ENCODE assay signal across 16 cellular contexts in the genomic region with DNA sequence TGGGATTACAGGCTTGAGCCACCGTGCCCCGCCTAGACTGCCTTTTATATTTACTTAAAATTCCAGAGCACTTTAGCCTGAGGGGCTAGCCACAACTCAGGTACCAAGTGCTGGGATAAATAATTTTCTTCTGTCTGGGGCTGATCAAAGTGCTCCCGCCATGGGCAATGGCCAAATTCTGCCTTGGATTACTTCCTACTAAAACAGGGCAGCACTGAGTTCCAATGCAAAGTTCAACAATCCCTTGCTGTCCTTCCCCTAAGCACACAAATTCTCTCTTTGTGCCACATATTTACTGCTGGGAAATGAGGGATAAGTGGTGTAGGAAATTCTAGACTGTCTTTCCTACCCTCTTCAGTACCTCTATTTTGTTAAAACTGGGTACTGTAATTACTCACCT. TPM values are rescaled to one million over a fixed set of nuclear protein-coding genes. Genes with fewer than 3 reads are reported as not detected.
DNase-seq lines count a peak whose midpoint lies in the region; ATAC-seq and TF ChIP-seq lines count a peak whose summit lies in the region.
"Had no signal": no experiment of that assay in that cellular context is flagged by ENCODE, and none has a peak within 500 bp of the region (broad histone marks: within the 10 kb centered on the region; RNA-seq: fewer than 3 reads in every experiment).

No MANE protein-coding gene starts in this region.

- H3K36me3 Mint-ChIP-seq in memory B cell (no peaks in the 10 kb centered on the region), immature natural killer cell (no peaks in the 10 kb centered on the region)

- peak; percentile 81 for DNase-seq in left lobe of liver (ENCODE audit: low spot score)
- no peak for DNase-seq in memory B cell (ENCODE audit: low spot score in 2 of 2)
- DNase-seq in immature natural killer cell = no peak
- no peak for DNase-seq in GM20000 (ENCODE audit: low spot score)
- no peak for DNase-seq in Karpas-422
- DNase-seq: ACHN; Caco-2; CD4-positive, alpha-beta T cell; GOT3; H7; HFFc6 had no signal

- H3K4me3 Mint-ChIP-seq in memory B cell = no peak overlapping the region
- H3K4me3 Mint-ChIP-seq in immature natural killer cell = no peak overlapping the region
- H3K4me3 Mint-ChIP-seq: CD4-positive, alpha-beta T cell; HFFc6 had no signal

- H3K27me3 Mint-ChIP-seq in memory B cell (no peaks in the 10 kb centered on the region), immature natural killer cell (ENCODE audit: low read depth in 3 of 3) (peaks cover 0 to 5% (median 3%) of the 10 kb centered on the region in 3 donors)

- H3K4me1 Mint-ChIP-seq in memory B cell (peaks cover 22% of the 10 kb centered on the region), immature natural killer cell (no peaks in the 10 kb centered on the region)

- H3K9me3 Mint-ChIP-seq in memory B cell (peaks cover 1% of the 10 kb centered on the region), immature natural killer cell (peaks cover 0 to 2% (median 0%) of the 10 kb centered on the region in 6 donors)
- H3K9me3 Mint-ChIP-seq: CD4-positive, alpha-beta T cell; HFFc6 had no signal

- peak; percentile 98 for ATAC-seq in left lobe of liver
- ATAC-seq in memory B cell (ENCODE audit: low read depth) = no peak
- ATAC-seq in HG03097 (IDR thresholded peaks at IDR 0.05; ENCODE audit: low FRiP score, unreplicated experiment) = no peak
- ATAC-seq: HCT116, K562 had no signal

- no peak overlapping the region for H3K9ac ChIP-seq in OCI-LY3 (ENCODE audit: low read length)
- no peak overlapping the region for H3K9ac ChIP-seq in Karpas-422 (ENCODE audit: low read length)

- H3K4me2 ChIP-seq in OCI-LY3 (ENCODE audit: low read length) = no peak overlapping the region
- no peak overlapping the region for H3K4me2 ChIP-seq in Karpas-422 (ENCODE audit: low read depth, low read length, poor library complexity, severe bottlenecking)

- no peak overlapping the region for H2AFZ ChIP-seq in OCI-LY3 (ENCODE audit: low read depth, low read length)
- H2AFZ ChIP-seq in Karpas-422 (ENCODE audit: low read length) = no peak overlapping the region

- no peaks in the 10 kb centered on the region for H3K9me3 ChIP-seq in OCI-LY3 (ENCODE audit: insufficient read depth, low read length)
- no peaks in the 10 kb centered on the region for H3K9me3 ChIP-seq in Karpas-422 (ENCODE audit: low read length)
- H3K9me3 ChIP-seq: Caco-2 had no signal

- no peaks in the 10 kb centered on the region for H4K20me1 ChIP-seq in OCI-LY3 (ENCODE audit: insufficient read depth, low read length)
- H4K20me1 ChIP-seq in Karpas-422 (ENCODE audit: insufficient read depth, low read depth, low read length) = no peaks in the 10 kb centered on the region

- H3K79me2 ChIP-seq in OCI-LY3 (ENCODE audit: low read length) (no peaks in the 10 kb centered on the region), Karpas-422 (ENCODE audit: low read length) (no peaks in the 10 kb centered on the region)

- no peak overlapping the region for H3K4me3 ChIP-seq in OCI-LY3 (ENCODE audit: low read length)
- no peak overlapping the region for H3K4me3 ChIP-seq in Karpas-422 (ENCODE audit: low read length)
- H3K4me3 ChIP-seq: K562 had no signal

- H3K36me3 ChIP-seq in OCI-LY3 (replicated peaks; ENCODE audit: low read depth, low read length) = peaks cover 11% of the 10 kb centered on the region
- no peaks in the 10 kb centered on the region for H3K36me3 ChIP-seq in Karpas-422 (ENCODE audit: insufficient read depth, low read length)

- H3K27me3 ChIP-seq in OCI-LY3 (ENCODE audit: low read depth, low read length) = no peaks in the 10 kb centered on the region
- no peaks in the 10 kb centered on the region for H3K27me3 ChIP-seq in Karpas-422 (ENCODE audit: low read length)

- TF ChIP-seq CTCF in OCI-LY3 (IDR thresholded peaks at IDR 0.05; ENCODE audit: low read depth, low read length) (no peak), GM20000 (IDR thresholded peaks at IDR 0.05; ENCODE audit: extremely low read depth, missing control alignments) (no peak)

- peaks cover 30% of the 10 kb centered on the region for H3K4me1 ChIP-seq in OCI-LY3 (ENCODE audit: low read length)
- no peaks in the 10 kb centered on the region for H3K4me1 ChIP-seq in Karpas-422 (ENCODE audit: low read length)

- H3K9me2 ChIP-seq in Karpas-422 (replicated peaks; ENCODE audit: insufficient read depth, low read length) = no peaks in the 10 kb centered on the region

- H3K27ac ChIP-seq in OCI-LY3 (ENCODE audit: low read length) (peak overlapping the region; percentile 80; the same call in 1 of the 2 replicates), Karpas-422 (ENCODE audit: low read length) (no peak overlapping the region)
- H3K27ac ChIP-seq: C4-2B had no signal

- H3K27ac Mint-ChIP-seq in memory B cell = peak overlapping the region; percentile 70
- no peak overlapping the region for H3K27ac Mint-ChIP-seq in immature natural killer cell
- H3K27ac Mint-ChIP-seq: CD4-positive, alpha-beta T cell; HFFc6 had no signal

RNA-seq across cellular contexts. Expression of gene ZNF92, which starts 34.4 kb away (rescaled TPM):
- 1.9 TPM for total RNA-seq in left lobe of liver
- 10 to 100 TPM; 13.1 to 14.4 (median 14.1) TPM for polyA plus RNA-seq in immature natural killer cell
- 11.9 and 38.2 TPM in 2 replicates for total RNA-seq in Karpas-422 (2014; rRNA removed; shearing (Covaris generic); ENCODE audit: low replicate concordance)
